In the genomic region with DNA sequence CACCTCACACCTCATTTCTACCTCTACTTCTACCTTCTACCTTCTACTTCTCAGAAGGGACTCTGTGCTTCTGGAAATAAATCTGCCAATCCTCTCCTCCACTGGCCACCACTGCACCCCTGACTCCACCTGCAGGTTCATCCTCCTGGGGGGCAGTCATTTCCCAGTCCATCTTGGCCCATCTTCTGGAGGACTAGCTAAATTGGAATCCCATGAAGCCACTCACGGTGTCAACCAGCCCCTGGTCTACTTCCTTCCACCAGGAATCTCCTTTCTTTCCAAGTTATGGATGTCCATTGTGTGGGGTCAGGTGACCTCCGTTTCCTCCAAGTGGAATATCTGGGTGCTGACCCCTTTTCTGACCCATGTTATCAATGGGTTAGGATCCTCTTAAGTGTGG, we compare ENCODE assay signal across 17 cellular contexts. TPM values are rescaled to one million over a fixed set of nuclear protein-coding genes. Genes with fewer than 3 reads are reported as not detected.
DNase-seq lines count a peak whose midpoint lies in the region; ATAC-seq and TF ChIP-seq lines count a peak whose summit lies in the region.
"Had no signal": no experiment of that assay in that cellular context is flagged by ENCODE, and none has a peak within 500 bp of the region (broad histone marks: within the 10 kb centered on the region; RNA-seq: fewer than 3 reads in every experiment).

No MANE protein-coding gene starts in this region.

- H3K27ac Mint-ChIP-seq in stimulated activated naive CD8-positive, alpha-beta T cell treated with anti-CD3 and anti-CD28 coated beads, Interleukin-15, amount 100 ng/mL, for 72 hours: no peak overlapping the region
- H3K27ac Mint-ChIP-seq in T-helper 17 cell (peak overlapping the region; percentile 82), memory B cell (peak overlapping the region; percentile 58)
- H3K27ac Mint-ChIP-seq: H9 had no signal

- no peak for ATAC-seq in stimulated activated naive CD8-positive, alpha-beta T cell treated with anti-CD3 and anti-CD28 coated beads, Interleukin-15, amount 100 ng/mL, for 72 hours
- no peak for ATAC-seq in stimulated activated naive CD8-positive, alpha-beta T cell treated with anti-CD3 and anti-CD28 coated beads, Interleukin-15, Interleukin-2, amounts not matched to agents 100 U/mL and 50 U/mL, for 24 hours
- ATAC-seq in T-helper 17 cell (no peak), memory B cell (ENCODE audit: low read depth) (no peak), GM18502 (IDR thresholded peaks at IDR 0.05; ENCODE audit: poor library complexity, unreplicated experiment) (no peak), GM18870 (IDR thresholded peaks at IDR 0.05; ENCODE audit: unreplicated experiment) (no peak)
- ATAC-seq: PC-3 had no signal

- H3K9me3 ChIP-seq in T-helper 17 cell (ENCODE audit: control insufficient read depth, low read length, poor library complexity, severe bottlenecking): no peaks in the 10 kb centered on the region
- H3K9me3 ChIP-seq: heart left ventricle had no signal

- H3K36me3 Mint-ChIP-seq in T-helper 17 cell (ENCODE audit: low read depth): no peaks in the 10 kb centered on the region
- no peaks in the 10 kb centered on the region for H3K36me3 Mint-ChIP-seq in memory B cell

- no peaks in the 10 kb centered on the region for H3K9me3 Mint-ChIP-seq in stimulated activated naive CD8-positive, alpha-beta T cell treated with anti-CD3 and anti-CD28 coated beads, Interleukin-15, amount 100 ng/mL, for 72 hours
- H3K9me3 Mint-ChIP-seq in memory B cell: no peaks in the 10 kb centered on the region

- peaks cover 39% of the 10 kb centered on the region for H3K27me3 Mint-ChIP-seq in stimulated activated naive CD8-positive, alpha-beta T cell treated with anti-CD3 and anti-CD28 coated beads, Interleukin-15, amount 100 ng/mL, for 72 hours
- H3K27me3 Mint-ChIP-seq in T-helper 17 cell: no peaks in the 10 kb centered on the region
- H3K27me3 Mint-ChIP-seq in memory B cell: no peaks in the 10 kb centered on the region

- peaks cover 70% of the 10 kb centered on the region for H3K4me1 Mint-ChIP-seq in stimulated activated naive CD8-positive, alpha-beta T cell treated with anti-CD3 and anti-CD28 coated beads, Interleukin-15, amount 100 ng/mL, for 72 hours
- peaks cover 61% of the 10 kb centered on the region for H3K4me1 Mint-ChIP-seq in T-helper 17 cell
- peaks cover 52% of the 10 kb centered on the region for H3K4me1 Mint-ChIP-seq in memory B cell

- DNase-seq in stimulated activated naive CD8-positive, alpha-beta T cell treated with anti-CD3 and anti-CD28 coated beads, Interleukin-15, amount 100 ng/mL, for 72 hours: no peak
- no peak for DNase-seq in stimulated activated naive CD8-positive, alpha-beta T cell treated with anti-CD3 and anti-CD28 coated beads, Interleukin-15, Interleukin-2, amounts not matched to agents 100 U/mL and 50 U/mL, for 24 hours
- no peak for DNase-seq in T-helper 17 cell
- no peak for DNase-seq in memory B cell (ENCODE audit: low spot score in 2 of 2)
- no peak for DNase-seq in GM13976 (ENCODE audit: low spot score)
- no peak for DNase-seq in medulla oblongata (ENCODE audit: extremely low spot score)
- DNase-seq: activated gamma-delta T cell, dorsolateral prefrontal cortex, H9, heart left ventricle, midbrain, NCI-H1930, PC-3, small intestine had no signal

- H3K4me3 Mint-ChIP-seq in stimulated activated naive CD8-positive, alpha-beta T cell treated with anti-CD3 and anti-CD28 coated beads, Interleukin-15, amount 100 ng/mL, for 72 hours: peak overlapping the region; percentile 15 to 45
- H3K4me3 Mint-ChIP-seq in T-helper 17 cell (peak overlapping the region; percentile 72), memory B cell (peak overlapping the region; percentile 68)

- in situ Hi-C loops in GM13976 (cut with MboI; ENCODE audit: low sequenced_read_pairs, unreplicated experiment): no loop called here

- TF ChIP-seq CTCF in GM13976 (IDR thresholded peaks at IDR 0.05; ENCODE audit: borderline replicate concordance, control extremely low read depth, extremely low read depth, insufficient read depth, missing control alignments): no peak

RNA-seq across cellular contexts. Expression of gene WNT10A, which starts 3.9 kb away (rescaled TPM):
- total RNA-seq in T-helper 17 cell: 10 to 100 TPM in 1 of 2 donors, 1 to 10 TPM in 1; 5.5 to 14.4 TPM
- total RNA-seq: H9 had no signal

RNA-seq across cellular contexts. Expression of gene WNT6, which starts 24.9 kb away (rescaled TPM):
- total RNA-seq in T-helper 17 cell: not detected
- total RNA-seq: H9, PC-3 had no signal

RNA-seq across cellular contexts. Expression of gene PRKAG3, which starts 52.9 kb away (rescaled TPM):
- total RNA-seq in T-helper 17 cell: not detected
- total RNA-seq: activated CD8-positive, alpha-beta memory T cell treated with anti-CD3 and anti-CD28 coated beads for 36 hours; H9; heart left ventricle; PC-3 had no signal

Comparison
In these comparisons a context has a peak if more than half of its experiments do, and no peak if none do; other contexts are left out.
1. H3K27ac Mint-ChIP-seq: peak in T-helper 17 cell (single experiment) and memory B cell (single experiment); none in stimulated activated naive CD8-positive, alpha-beta T cell treated with anti-CD3 and anti-CD28 coated beads, Interleukin-15, amount 100 ng/mL, for 72 hours (0 of 2).
2. Peak in every context shown above with its lines, with median percentiles within 50 percentile points of each other: H3K4me3 Mint-ChIP-seq.